In the genomic region with DNA sequence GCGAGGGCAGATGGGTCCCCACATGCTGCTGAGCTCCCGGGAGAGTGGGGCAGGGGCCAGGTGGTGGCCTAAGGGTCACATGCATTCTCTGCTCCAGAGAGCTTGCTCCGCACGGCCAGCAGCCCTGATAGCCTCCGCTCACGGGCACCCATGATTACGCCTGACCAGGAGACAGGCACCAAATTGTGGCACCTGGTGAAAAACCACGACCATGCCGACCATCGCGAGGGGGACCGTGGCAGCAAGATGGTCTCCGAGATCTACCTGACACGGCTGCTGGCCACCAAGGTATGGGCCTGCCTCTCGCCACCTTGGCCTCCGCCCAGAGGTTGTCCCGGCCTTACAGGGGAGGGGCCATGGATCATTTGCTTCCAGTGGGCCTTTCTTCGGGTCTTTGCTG, we compare ENCODE assay signal across 35 cellular contexts. TPM values are rescaled to one million over a fixed set of nuclear protein-coding genes. Genes with fewer than 3 reads are reported as not detected.
DNase-seq lines count a peak whose midpoint lies in the region; ATAC-seq and TF ChIP-seq lines count a peak whose summit lies in the region.
"Had no signal": no experiment of that assay in that cellular context is flagged by ENCODE, and none has a peak within 500 bp of the region (broad histone marks: within the 10 kb centered on the region; RNA-seq: fewer than 3 reads in every experiment).

No MANE protein-coding gene starts in this region.

- 81% methylated on average over 8 of the region's 18 CpGs; no CpG with 5 or more reads in 1 of the 2 experiments for WGBS in IMR-90 (ENCODE audit: extremely low coverage in 2 of 2, insufficient read length in 1 of 2), 2 experiments

- no peak overlapping the region for H3K23ac ChIP-seq in IMR-90 (ENCODE audit: low read depth, low read length)

- no peak for TF ChIP-seq CTCF in natural killer cell (IDR thresholded peaks at IDR 0.05)
- no peak for TF ChIP-seq CTCF in IMR-90 (conservative IDR thresholded peaks at IDR 0.05; ENCODE audit: low read depth, low read length)
- no peak for TF ChIP-seq CTCF in neural progenitor cell (IDR thresholded peaks at IDR 0.05)
- no peak for TF ChIP-seq CTCF in GM23338 (conservative IDR thresholded peaks at IDR 0.05; ENCODE audit: low read depth in 2 of 2)
- no peak for TF ChIP-seq CTCF in Peyer's patch (IDR thresholded peaks at IDR 0.05)

- peak overlapping the region; percentile 6 for H2AFZ ChIP-seq in IMR-90 (replicated peaks; ENCODE audit: low read length, poor library complexity)
- H2AFZ ChIP-seq in neural progenitor cell (replicated peaks), result no peak overlapping the region
- H2AFZ ChIP-seq in GM23338, result no peak overlapping the region

- TF ChIP-seq RAD21 in IMR-90 (IDR thresholded peaks at IDR 0.05; ENCODE audit: low read length), result no peak

- dilution Hi-C loops in IMR-90 (cut with HindIII; ENCODE audit: low sequenced_read_pairs, unreplicated experiment), result no loop called here

- H2BK5ac ChIP-seq in IMR-90 (ENCODE audit: low read depth, low read length, poor library complexity, severe bottlenecking), result no peak overlapping the region

- H3K4me3 ChIP-seq in IMR-90 (ENCODE audit: insufficient read depth, low read depth, low read length) (no peak overlapping the region), neural progenitor cell (no peak overlapping the region), GM23338 (no peak overlapping the region), Peyer's patch (no peak overlapping the region)
- H3K4me3 ChIP-seq: A549; BLaER1; BLaER1 treated with 17β-estradiol and CSF1 and Interleukin-3, amounts not matched to agents 10 nM and 100 nM had no signal

- H3K18ac ChIP-seq in IMR-90 (ENCODE audit: low read depth, low read length), result no peak overlapping the region

- POLR2A ChIA-PET in IMR-90 (lab: Charles Lee; ENCODE audit: unreplicated experiment), result no interaction called here

- H3K9me2 ChIP-seq in GM23338 (ENCODE audit: insufficient read depth), result no peaks in the 10 kb centered on the region

- no peak overlapping the region for H3K4me2 ChIP-seq in IMR-90 (ENCODE audit: low read depth, low read length)
- H3K4me2 ChIP-seq in neural progenitor cell, result no peak overlapping the region
- H3K4me2 ChIP-seq in GM23338, result no peak overlapping the region
- H3K4me2 ChIP-seq: A549; BLaER1; BLaER1 treated with 17β-estradiol and CSF1 and Interleukin-3, amounts not matched to agents 10 nM and 100 nM had no signal

- H3K36me3 Mint-ChIP-seq in natural killer cell treated with Interleukin-12 subunit alpha and Interleukin-12 subunit beta and Interleukin-15 and Interleukin-18, amount 100 ng/mL, for 72 hours, result no peaks in the 10 kb centered on the region
- H3K36me3 Mint-ChIP-seq in natural killer cell, result no peaks in the 10 kb centered on the region
- H3K36me3 Mint-ChIP-seq in neural progenitor cell, result peaks cover 7% of the 10 kb centered on the region
- peaks cover 6% of the 10 kb centered on the region for H3K36me3 Mint-ChIP-seq in GM23338 (ENCODE audit: low read depth)
- H3K36me3 Mint-ChIP-seq: CD14-positive monocyte; CD4-positive, CD25-positive, alpha-beta regulatory T cell had no signal

- no peaks in the 10 kb centered on the region for H3K9me3 Mint-ChIP-seq in natural killer cell treated with Interleukin-12 subunit alpha and Interleukin-12 subunit beta and Interleukin-15 and Interleukin-18, amount 100 ng/mL, for 72 hours
- H3K9me3 Mint-ChIP-seq in natural killer cell (no peaks in the 10 kb centered on the region), neural progenitor cell (peaks cover 7% of the 10 kb centered on the region), GM23338 (no peaks in the 10 kb centered on the region)
- H3K9me3 Mint-ChIP-seq: CD4-positive, alpha-beta memory T cell; CD4-positive, alpha-beta T cell; CD8-positive, alpha-beta memory T cell; CD8-positive, alpha-beta T cell had no signal

- no peaks in the 10 kb centered on the region for H3K9me1 ChIP-seq in IMR-90 (ENCODE audit: insufficient read depth, low read length)

- no peak overlapping the region for H2BK15ac ChIP-seq in IMR-90 (ENCODE audit: low read depth, low read length)

- peaks cover 69% of the 10 kb centered on the region for H3K36me3 ChIP-seq in IMR-90 (ENCODE audit: control insufficient read depth, insufficient read depth, low read length)
- no peaks in the 10 kb centered on the region for H3K36me3 ChIP-seq in neural progenitor cell
- no peaks in the 10 kb centered on the region for H3K36me3 ChIP-seq in GM23338 (ENCODE audit: insufficient read depth)
- H3K36me3 ChIP-seq in Peyer's patch, result peaks cover 0 to 19% (median 0%) of the 10 kb centered on the region in 3 donors
- H3K36me3 ChIP-seq: BE2C had no signal

- H4K5ac ChIP-seq in IMR-90 (ENCODE audit: low read depth, low read length), result no peak overlapping the region

- H3K4ac ChIP-seq in IMR-90 (ENCODE audit: low read depth, low read length), result no peak overlapping the region

- H3K27me3 ChIP-seq in IMR-90 (ENCODE audit: control insufficient read depth, insufficient read depth, low read length) (no peaks in the 10 kb centered on the region), neural progenitor cell (no peaks in the 10 kb centered on the region), GM23338 (ENCODE audit: insufficient read depth) (no peaks in the 10 kb centered on the region), Peyer's patch (no peaks in the 10 kb centered on the region)
- H3K27me3 ChIP-seq: BE2C, BLaER1 had no signal

- BruUV-seq in IMR-90 (replicated peaks; lab: Mats Ljungman, UMichigan), result no TSS peak

- H3K79me1 ChIP-seq in IMR-90 (ENCODE audit: low read depth in 1 of 2, low read length in 2 of 2), result no peaks in the 10 kb centered on the region

- in situ Hi-C loops in IMR-90 (cut with MboI; ENCODE audit: low sequenced_read_pairs), result no loop called here

- H2AK9ac ChIP-seq in IMR-90 (replicated peaks; ENCODE audit: low read depth, low read length, poor library complexity), result peak overlapping the region; percentile 72

- H3K9ac ChIP-seq in IMR-90 (ENCODE audit: low read depth, low read length) (no peak overlapping the region), neural progenitor cell (no peak overlapping the region)
- H3K9ac ChIP-seq: BLaER1; BLaER1 treated with 17β-estradiol and CSF1 and Interleukin-3, amounts not matched to agents 10 nM and 100 nM had no signal

- H3K56ac ChIP-seq in IMR-90 (ENCODE audit: extremely low read depth, insufficient read depth, low read length), result no peak overlapping the region

- H2AK5ac ChIP-seq in IMR-90 (ENCODE audit: low read depth, low read length), result no peak overlapping the region

- no peak overlapping the region for H2BK20ac ChIP-seq in IMR-90 (ENCODE audit: low read depth, low read length)

- no peak overlapping the region for H3K27ac Mint-ChIP-seq in natural killer cell treated with Interleukin-12 subunit alpha and Interleukin-12 subunit beta and Interleukin-15 and Interleukin-18, amount 100 ng/mL, for 72 hours
- H3K27ac Mint-ChIP-seq in natural killer cell (no peak overlapping the region), neural progenitor cell (no peak overlapping the region), GM23338 (no peak overlapping the region)
- H3K27ac Mint-ChIP-seq: B cell; CD4-positive, alpha-beta T cell; CD4-positive, CD25-positive, alpha-beta regulatory T cell; CD8-positive, alpha-beta T cell had no signal

- H3K27ac ChIP-seq in IMR-90 (ENCODE audit: insufficient read depth, low read length) (no peak overlapping the region), neural progenitor cell (no peak overlapping the region), GM23338 (ENCODE audit: low read depth) (no peak overlapping the region), Peyer's patch (no peak overlapping the region)
- H3K27ac ChIP-seq: 22Rv1; A549; BLaER1; BLaER1 treated with 17β-estradiol and CSF1 and Interleukin-3, amounts not matched to agents 10 nM and 100 nM; C4-2B had no signal

- H3F3A ChIP-seq in neural progenitor cell (ENCODE audit: low read depth), result no peaks in the 10 kb centered on the region
- H3F3A ChIP-seq in GM23338 (replicated peaks; ENCODE audit: low read depth), result no peaks in the 10 kb centered on the region

- DNase-seq in natural killer cell treated with Interleukin-12 subunit alpha and Interleukin-12 subunit beta and Interleukin-15 and Interleukin-18, amount 100 ng/mL, for 72 hours (ENCODE audit: low spot score), result peak; percentile 41
- DNase-seq in natural killer cell (no peak), IMR-90 (no peak), neural progenitor cell (ENCODE audit: low spot score) (no peak), posterior vena cava (ENCODE audit: low spot score) (peak; percentile 73), GM23338 (ENCODE audit: low spot score) (no peak), Peyer's patch (no peak)
- DNase-seq: 8988T; ACHN; AML-193; BE2C; C1 segment of cervical spinal cord; Caco-2; Calu3; CD4-positive, alpha-beta memory T cell; CD4-positive, alpha-beta T cell; CD4-positive, CD25-positive, alpha-beta regulatory T cell; CD8-positive, alpha-beta memory T cell; CD8-positive, alpha-beta T cell; COR-L47; DMS 273 treated with DMSO at 0.1 percent for 48 hours; DMS153; DMS53; DMS79; DMS79 treated with DMSO at 0.1 percent for 48 hours; DND-41; EL had no signal

- H3K4me1 ChIP-seq in IMR-90 (ENCODE audit: control insufficient read depth, insufficient read depth, low read length) (no peaks in the 10 kb centered on the region), neural progenitor cell (no peaks in the 10 kb centered on the region), GM23338 (ENCODE audit: insufficient read depth) (no peaks in the 10 kb centered on the region), Peyer's patch (no peaks in the 10 kb centered on the region)
- H3K4me1 ChIP-seq: A549; BE2C; BLaER1; BLaER1 treated with 17β-estradiol and CSF1 and Interleukin-3, amounts not matched to agents 10 nM and 100 nM; Caco-2 had no signal

- H3K79me2 ChIP-seq in neural progenitor cell (ENCODE audit: low read depth) (no peaks in the 10 kb centered on the region), GM23338 (replicated peaks; ENCODE audit: insufficient read depth) (no peaks in the 10 kb centered on the region)

- H3K9me3 ChIP-seq in IMR-90 (ENCODE audit: control insufficient read depth, insufficient read depth, low read length), result peaks cover 2% of the 10 kb centered on the region; the same call in 1 of the 2 replicates
- H3K9me3 ChIP-seq in neural progenitor cell (ENCODE audit: low read depth), result no peaks in the 10 kb centered on the region
- H3K9me3 ChIP-seq in Peyer's patch, result no peaks in the 10 kb centered on the region
- H3K9me3 ChIP-seq: A549, BE2C, Caco-2 had no signal

- H3K4me1 Mint-ChIP-seq in natural killer cell treated with Interleukin-12 subunit alpha and Interleukin-12 subunit beta and Interleukin-15 and Interleukin-18, amount 100 ng/mL, for 72 hours (ENCODE audit: low read depth in 2 of 2), result peaks cover 0 to 3% of the 10 kb centered on the region in 2 donors
- H3K4me1 Mint-ChIP-seq in natural killer cell (no peaks in the 10 kb centered on the region), neural progenitor cell (no peaks in the 10 kb centered on the region), GM23338 (no peaks in the 10 kb centered on the region)
- H3K4me1 Mint-ChIP-seq: B cell; CD14-positive monocyte; CD4-positive, CD25-positive, alpha-beta regulatory T cell; CD8-positive, alpha-beta memory T cell had no signal

- H3K14ac ChIP-seq in IMR-90 (replicated peaks; ENCODE audit: low read depth, low read length), result no peak overlapping the region

- no peak overlapping the region for H2BK120ac ChIP-seq in IMR-90 (ENCODE audit: low read depth, low read length)

- no peak for ATAC-seq in natural killer cell treated with Interleukin-12 subunit alpha and Interleukin-12 subunit beta and Interleukin-15 and Interleukin-18, amount 100 ng/mL, for 72 hours
- ATAC-seq in natural killer cell, result no peak
- no peak for ATAC-seq in IMR-90 (ENCODE audit: low read depth)
- ATAC-seq in GM23338, result no peak
- ATAC-seq in HG02840 (IDR thresholded peaks at IDR 0.05; ENCODE audit: low FRiP score, unreplicated experiment), result no peak
- ATAC-seq: A549; CD8-positive, alpha-beta T cell had no signal

- no peaks in the 10 kb centered on the region for H3K27me3 Mint-ChIP-seq in natural killer cell treated with Interleukin-12 subunit alpha and Interleukin-12 subunit beta and Interleukin-15 and Interleukin-18, amount 100 ng/mL, for 72 hours
- H3K27me3 Mint-ChIP-seq in natural killer cell (ENCODE audit: low read depth in 2 of 2) (no peaks in the 10 kb centered on the region), neural progenitor cell (ENCODE audit: insufficient read depth, low read depth) (no peaks in the 10 kb centered on the region), GM23338 (ENCODE audit: insufficient read depth, low read depth, poor library complexity) (peaks cover 4% of the 10 kb centered on the region)
- H3K27me3 Mint-ChIP-seq: B cell; CD4-positive, alpha-beta memory T cell; CD4-positive, alpha-beta T cell; CD4-positive, CD25-positive, alpha-beta regulatory T cell had no signal

- CTCF ChIA-PET in IMR-90 (lab: Yijun Ruan, JAX), result no interaction called here

- no peaks in the 10 kb centered on the region; the same call in 1 of the 2 replicates for H4K20me1 ChIP-seq in IMR-90 (ENCODE audit: insufficient read depth, low read length)
- no peaks in the 10 kb centered on the region for H4K20me1 ChIP-seq in neural progenitor cell (ENCODE audit: low read depth)
- no peaks in the 10 kb centered on the region; the same call in 1 of the 2 replicates for H4K20me1 ChIP-seq in GM23338 (replicated peaks; ENCODE audit: insufficient read depth)

- no peak overlapping the region for H4K91ac ChIP-seq in IMR-90 (ENCODE audit: insufficient read depth, low read depth, low read length)

- intact Hi-C loops in natural killer cell (cut with micrococcal nuclease) (no loop called here), IMR-90 (cut with micrococcal nuclease) (no loop called here), posterior vena cava (cut with DNase I) (no loop called here)

- no peak overlapping the region for H4K8ac ChIP-seq in IMR-90 (ENCODE audit: low read depth in 2 of 2, low read length in 2 of 2)

- TF ChIP-seq POLR2A in IMR-90 (IDR thresholded peaks at IDR 0.05; ENCODE audit: low read depth, low read length) (no peak), Peyer's patch (IDR thresholded peaks at IDR 0.05) (no peak)

- no peak overlapping the region for H3K4me3 Mint-ChIP-seq in natural killer cell treated with Interleukin-12 subunit alpha and Interleukin-12 subunit beta and Interleukin-15 and Interleukin-18, amount 100 ng/mL, for 72 hours
- H3K4me3 Mint-ChIP-seq in natural killer cell (no peak overlapping the region), neural progenitor cell (peak overlapping the region; percentile 53), GM23338 (no peak overlapping the region)
- H3K4me3 Mint-ChIP-seq: B cell; CD14-positive monocyte; CD4-positive, alpha-beta memory T cell; CD4-positive, alpha-beta T cell; CD4-positive, CD25-positive, alpha-beta regulatory T cell; CD8-positive, alpha-beta memory T cell; CD8-positive, alpha-beta T cell had no signal

RNA-seq across cellular contexts. Expression of a gene that starts 9.2 kb away (rescaled TPM):
- 10 to 100 TPM; 29.4 to 48.5 TPM for total RNA-seq in natural killer cell treated with Interleukin-12 subunit alpha and Interleukin-12 subunit beta and Interleukin-15 and Interleukin-18, amount 100 ng/mL, for 72 hours
- total RNA-seq in natural killer cell (10 to 100 TPM; 10.8 to 12.5 (median 10.9) TPM), IMR-90 (2012; rRNA removed) (3.6 and 6.4 TPM in 2 replicates), neural progenitor cell (ENCODE audit: low replicate concordance) (7.6 and 33.3 TPM in 2 replicates), posterior vena cava (10 to 100 TPM; 10.2 to 15.0 TPM), Peyer's patch (10 to 100 TPM in 3 of 4 donors, 1 to 10 TPM in 1; 8.5 to 15.7 (median 10.8) TPM)
- polyA plus RNA-seq in IMR-90 (2012; rRNA removed) (14.8 and 17.6 TPM in 2 replicates), GM23338 (2016; fragmentation: Nextera tagmentation; extraction: Ambion mirVana) (76.5 and 84.5 TPM in 2 replicates)
- 20.2 and 29.9 TPM in 2 replicates for polyA plus RNA-seq in IMR-90 (2012; cell fraction: cytosol; rRNA removed)
- polyA plus RNA-seq in IMR-90 (2012; cell fraction: nucleus; rRNA removed; ENCODE audit: low replicate concordance), result 5.5 and 10.3 TPM in 2 replicates
- total RNA-seq in GM23338 (2014; rRNA removed; shearing (Covaris generic)), result 60.3 and 71.0 TPM in 2 replicates

RNA-seq across cellular contexts. Expression of a gene that starts 11.8 kb away (rescaled TPM):
- 10 to 100 TPM; 52.4 to 61.3 TPM for total RNA-seq in natural killer cell treated with Interleukin-12 subunit alpha and Interleukin-12 subunit beta and Interleukin-15 and Interleukin-18, amount 100 ng/mL, for 72 hours
- 10 to 100 TPM; 20.8 to 34.3 (median 32.2) TPM for total RNA-seq in natural killer cell
- total RNA-seq in IMR-90 (2012; rRNA removed), result 4.3 and 8.1 TPM in 2 replicates
- polyA plus RNA-seq in IMR-90 (2012; rRNA removed), result 111 and 126 TPM in 2 replicates
- polyA plus RNA-seq in IMR-90 (2012; cell fraction: cytosol; rRNA removed), result 12.8 and 52.2 TPM in 2 replicates
- 469 and 902 TPM in 2 replicates for polyA plus RNA-seq in IMR-90 (2012; cell fraction: nucleus; rRNA removed; ENCODE audit: low replicate concordance)
- total RNA-seq in neural progenitor cell (ENCODE audit: low replicate concordance), result 4.3 and 9.6 TPM in 2 replicates
- total RNA-seq in posterior vena cava, result 10 to 100 TPM; 23.7 to 31.1 TPM
- total RNA-seq in GM23338 (2014; rRNA removed; shearing (Covaris generic)), result 5.4 and 7.0 TPM in 2 replicates
- 2.7 and 4.1 TPM in 2 replicates for polyA plus RNA-seq in GM23338 (2016; fragmentation: Nextera tagmentation; extraction: Ambion mirVana)
- 10 to 100 TPM; 38.0 to 54.6 (median 48.4) TPM for total RNA-seq in Peyer's patch

RNA-seq across cellular contexts. Expression of a gene that starts 16.5 kb away (rescaled TPM):
- total RNA-seq in natural killer cell treated with Interleukin-12 subunit alpha and Interleukin-12 subunit beta and Interleukin-15 and Interleukin-18, amount 100 ng/mL, for 72 hours, result 10 to 100 TPM; 39.6 to 65.6 TPM
- total RNA-seq in natural killer cell (10 to 100 TPM; 11.7 to 22.4 (median 17.6) TPM), IMR-90 (2012; rRNA removed) (21.4 and 28.3 TPM in 2 replicates), neural progenitor cell (ENCODE audit: low replicate concordance) (12.1 and 31.1 TPM in 2 replicates), posterior vena cava (10 to 100 TPM; 30.1 TPM), Peyer's patch (10 to 100 TPM; 20.6 to 45.9 (median 34.6) TPM)
- polyA plus RNA-seq in IMR-90 (2012; rRNA removed) (22.2 and 24.6 TPM in 2 replicates), GM23338 (2016; fragmentation: Nextera tagmentation; extraction: Ambion mirVana) (15.2 and 15.6 TPM in 2 replicates)
- polyA plus RNA-seq in IMR-90 (2012; cell fraction: cytosol; rRNA removed), result 17.4 and 24.0 TPM in 2 replicates
- 12.6 and 22.4 TPM in 2 replicates for polyA plus RNA-seq in IMR-90 (2012; cell fraction: nucleus; rRNA removed; ENCODE audit: low replicate concordance)
- total RNA-seq in GM23338 (2014; rRNA removed; shearing (Covaris generic)), result 39.0 and 43.7 TPM in 2 replicates

RNA-seq across cellular contexts. Expression of a gene that starts 20.5 kb away (rescaled TPM):
- 10 to 100 TPM; 22.1 to 30.7 TPM for total RNA-seq in natural killer cell treated with Interleukin-12 subunit alpha and Interleukin-12 subunit beta and Interleukin-15 and Interleukin-18, amount 100 ng/mL, for 72 hours
- total RNA-seq in natural killer cell, result 10 to 100 TPM; 26.5 to 42.1 (median 31.8) TPM
- 15.2 and 16.1 TPM in 2 replicates for total RNA-seq in IMR-90 (2012; rRNA removed)
- polyA plus RNA-seq in IMR-90 (2012; rRNA removed), result 24.6 and 26.9 TPM in 2 replicates
- 12.0 and 39.4 TPM in 2 replicates for polyA plus RNA-seq in IMR-90 (2012; cell fraction: cytosol; rRNA removed)
- polyA plus RNA-seq in IMR-90 (2012; cell fraction: nucleus; rRNA removed; ENCODE audit: low replicate concordance), result 12.8 and 26.1 TPM in 2 replicates
- 3.5 and 5.7 TPM in 2 replicates for total RNA-seq in neural progenitor cell (ENCODE audit: low replicate concordance)
- total RNA-seq in posterior vena cava, result 10 to 100 TPM; 27.4 to 31.3 TPM
- total RNA-seq in GM23338 (2014; rRNA removed; shearing (Covaris generic)), result 9.5 and 17.6 TPM in 2 replicates
- polyA plus RNA-seq in GM23338 (2016; fragmentation: Nextera tagmentation; extraction: Ambion mirVana), result 7.3 and 7.6 TPM in 2 replicates
- 10 to 100 TPM; 11.6 to 19.8 (median 16.5) TPM for total RNA-seq in Peyer's patch

RNA-seq across cellular contexts. Expression of a gene that starts 25.9 kb away (rescaled TPM):
- 100 to 1,000 TPM in 1 of 2 donors, 10 to 100 TPM in 1; 75.2 to 108 TPM for total RNA-seq in natural killer cell treated with Interleukin-12 subunit alpha and Interleukin-12 subunit beta and Interleukin-15 and Interleukin-18, amount 100 ng/mL, for 72 hours
- total RNA-seq in natural killer cell, result 10 to 100 TPM; 48.9 to 63.2 (median 54.1) TPM
- 46.4 and 65.5 TPM in 2 replicates for total RNA-seq in IMR-90 (2012; rRNA removed)
- 107 and 119 TPM in 2 replicates for polyA plus RNA-seq in IMR-90 (2012; rRNA removed)
- 71.0 and 81.8 TPM in 2 replicates for polyA plus RNA-seq in IMR-90 (2012; cell fraction: cytosol; rRNA removed)
- 263 and 335 TPM in 2 replicates for polyA plus RNA-seq in IMR-90 (2012; cell fraction: nucleus; rRNA removed; ENCODE audit: low replicate concordance)
- 30.4 and 36.3 TPM in 2 replicates for total RNA-seq in neural progenitor cell (ENCODE audit: low replicate concordance)
- 10 to 100 TPM; 52.7 to 63.3 TPM for total RNA-seq in posterior vena cava
- total RNA-seq in GM23338 (2014; rRNA removed; shearing (Covaris generic)), result 20.9 and 23.9 TPM in 2 replicates
- polyA plus RNA-seq in GM23338 (2016; fragmentation: Nextera tagmentation; extraction: Ambion mirVana), result 77.6 and 91.3 TPM in 2 replicates
- total RNA-seq in Peyer's patch, result 100 to 1,000 TPM in 1 of 4 donors, 10 to 100 TPM in 3; 35.6 to 212 (median 54.6) TPM

Comparison
In these comparisons a context has a peak if more than half of its experiments do, and no peak if none do; other contexts are left out.
1. DNase-seq: peak in natural killer cell treated with Interleukin-12 subunit alpha and Interleukin-12 subunit beta and Interleukin-15 and Interleukin-18, amount 100 ng/mL, for 72 hours (single experiment) and posterior vena cava (single experiment); none in natural killer cell (single experiment), IMR-90 (single experiment), neural progenitor cell (single experiment), GM23338 (single experiment) and Peyer's patch (0 of 3).